ENCODE assay signal across 24 cellular contexts in genomic region chr11:41659990-41660389, GRCh38.
DNase-seq lines count a peak whose midpoint lies in the region; ATAC-seq and TF ChIP-seq lines count a peak whose summit lies in the region.
"Had no signal": no experiment of that assay in that cellular context is flagged by ENCODE, and none has a peak within 500 bp of the region (broad histone marks: within the 10 kb centered on the region; RNA-seq: fewer than 3 reads in every experiment).

No MANE protein-coding gene starts in this region.

- TF ChIP-seq CTCF in GM23338 (conservative IDR thresholded peaks at IDR 0.05; ENCODE audit: low read depth in 2 of 2) (no peak), body of pancreas (IDR thresholded peaks at IDR 0.05) (no peak), smooth muscle cell (IDR thresholded peaks at IDR 0.05; ENCODE audit: borderline replicate concordance, insufficient read depth, poor library complexity, severe bottlenecking) (no peak)

- TF ChIP-seq POLR2A in body of pancreas (IDR thresholded peaks at IDR 0.05): no peak

- H3K79me2 ChIP-seq in GM23338 (replicated peaks; ENCODE audit: insufficient read depth): no peaks in the 10 kb centered on the region
- H3K79me2 ChIP-seq in smooth muscle cell (ENCODE audit: low read depth): no peaks in the 10 kb centered on the region

- H3K9me3 Mint-ChIP-seq in GM23338: no peaks in the 10 kb centered on the region; the same call in 1 of the 3 replicates
- H3K9me3 Mint-ChIP-seq: nephron progenitor cell had no signal

- H3K4me3 ChIP-seq in GM23338 (no peak overlapping the region), body of pancreas (no peak overlapping the region), smooth muscle cell (no peak overlapping the region)
- H3K4me3 ChIP-seq: GM23248, stomach had no signal

- WGBS in body of pancreas, 2 donors: 23 to 50% methylated on average over 9 of the region's 9 CpGs
- WGBS in smooth muscle cell (ENCODE audit: low lambda C conversion rate): 89% methylated on average over 9 of the region's 9 CpGs

- H3K4me2 ChIP-seq in GM23338: no peak overlapping the region
- H3K4me2 ChIP-seq in smooth muscle cell: no peak overlapping the region

- ATAC-seq in GM23338: no peak
- peak; percentile 35 for ATAC-seq in body of pancreas
- no peak for ATAC-seq in GM21447 (IDR thresholded peaks at IDR 0.05; ENCODE audit: unreplicated experiment)
- no peak for ATAC-seq in SK-N-SH treated with all-trans-retinoic acid at 6 μM for 48 hours
- ATAC-seq: HepG2, left lobe of liver had no signal

- no peaks in the 10 kb centered on the region for H3K36me3 Mint-ChIP-seq in GM23338 (ENCODE audit: low read depth)

- H3K27ac Mint-ChIP-seq in GM23338: no peak overlapping the region
- H3K27ac Mint-ChIP-seq: activated CD4-positive, alpha-beta memory T cell treated with anti-CD3 and anti-CD28 coated beads for 36 hours; nephron progenitor cell; T-helper 1 cell treated with Interleukin-12 subunit alpha and Interleukin-12 subunit beta and Interleukin-4 antibody, amounts not matched to agents 30 μg/mL and 1 μg/mL, for 36 hours had no signal

- intact Hi-C loops in body of pancreas (cut with DNase I): no loop called here

- H3K27me3 ChIP-seq in GM23338 (ENCODE audit: insufficient read depth) (no peaks in the 10 kb centered on the region), body of pancreas (no peaks in the 10 kb centered on the region), smooth muscle cell (ENCODE audit: low read depth) (no peaks in the 10 kb centered on the region)
- H3K27me3 ChIP-seq: stomach had no signal

- H3K27ac ChIP-seq in GM23338 (ENCODE audit: low read depth) (no peak overlapping the region), body of pancreas (no peak overlapping the region), smooth muscle cell (ENCODE audit: low read depth) (no peak overlapping the region)
- H3K27ac ChIP-seq: GM23248, stomach, WERI-Rb-1 had no signal

- H3K9me2 ChIP-seq in GM23338 (ENCODE audit: insufficient read depth): no peaks in the 10 kb centered on the region

- peak; percentile 29 for DNase-seq in COR-L47 (lab: John Stamatoyannopoulos, UW)
- DNase-seq in GM23338 (ENCODE audit: low spot score): peak; percentile 3
- DNase-seq in NCI-H510A treated with DMSO at 0.1 percent for 48 hours (lab: John Stamatoyannopoulos, UW): peak; percentile 67
- peak in 3 of 4 donors; percentile 14 to 26 (median 19) for DNase-seq in body of pancreas
- DNase-seq in ureter (ENCODE audit: low spot score): no peak
- no peak for DNase-seq in smooth muscle cell (lab: John Stamatoyannopoulos, UW; ENCODE audit: unreplicated experiment)
- DNase-seq: activated CD4-positive, alpha-beta memory T cell treated with anti-CD3 and anti-CD28 coated beads for 36 hours; activated naive CD4-positive, alpha-beta T cell; GM23248; midbrain; MM.1S; NCI-H187; nephron progenitor cell; posterior cingulate gyrus; Right ventricle myocardium superior; stimulated activated CD4-positive, alpha-beta T cell treated with anti-CD3 and anti-CD28 coated beads, Interleukin-4, amount 100 ng/mL, for 1 hour; stomach; trophoblast cell had no signal

- H3K4me1 ChIP-seq in GM23338 (ENCODE audit: insufficient read depth): no peaks in the 10 kb centered on the region
- H3K4me1 ChIP-seq in body of pancreas: no peaks in the 10 kb centered on the region
- H3K4me1 ChIP-seq in smooth muscle cell (ENCODE audit: low read depth): no peaks in the 10 kb centered on the region
- H3K4me1 ChIP-seq: stomach had no signal

- no peaks in the 10 kb centered on the region for H3K36me3 ChIP-seq in GM23338 (ENCODE audit: insufficient read depth)
- no peaks in the 10 kb centered on the region for H3K36me3 ChIP-seq in body of pancreas (replicated peaks in 1 of 2; ENCODE audit: insufficient read depth in 1 of 2, low read depth in 2 of 2)
- H3K36me3 ChIP-seq in smooth muscle cell (ENCODE audit: low read depth): no peaks in the 10 kb centered on the region
- H3K36me3 ChIP-seq: stomach, WERI-Rb-1 had no signal

- H3K9me3 ChIP-seq in body of pancreas (no peaks in the 10 kb centered on the region), smooth muscle cell (replicated peaks; ENCODE audit: low read depth) (no peaks in the 10 kb centered on the region)

- H4K20me1 ChIP-seq in GM23338 (replicated peaks; ENCODE audit: insufficient read depth): no peaks in the 10 kb centered on the region
- no peaks in the 10 kb centered on the region for H4K20me1 ChIP-seq in smooth muscle cell (ENCODE audit: low read depth)

- no peaks in the 10 kb centered on the region for H3K27me3 Mint-ChIP-seq in GM23338 (ENCODE audit: insufficient read depth, low read depth, poor library complexity)
- H3K27me3 Mint-ChIP-seq: activated CD4-positive, alpha-beta memory T cell treated with anti-CD3 and anti-CD28 coated beads for 36 hours had no signal

- H3F3A ChIP-seq in GM23338 (replicated peaks; ENCODE audit: low read depth) (no peaks in the 10 kb centered on the region), smooth muscle cell (ENCODE audit: low read depth) (no peaks in the 10 kb centered on the region)

- peaks cover 6% of the 10 kb centered on the region; the same call in 1 of the 3 replicates for H3K4me1 Mint-ChIP-seq in GM23338
- H3K4me1 Mint-ChIP-seq: nephron progenitor cell had no signal

- H3K9ac ChIP-seq in smooth muscle cell (ENCODE audit: low read depth): no peak overlapping the region
- H3K9ac ChIP-seq: GM23248 had no signal

- no peak overlapping the region for H3K4me3 Mint-ChIP-seq in GM23338
- H3K4me3 Mint-ChIP-seq: activated CD4-positive, alpha-beta memory T cell treated with anti-CD3 and anti-CD28 coated beads for 36 hours; nephron progenitor cell; T-helper 1 cell treated with Interleukin-12 subunit alpha and Interleukin-12 subunit beta and Interleukin-4 antibody, amounts not matched to agents 30 μg/mL and 1 μg/mL, for 36 hours had no signal

- peak overlapping the region; percentile 12; the same call in 1 of the 2 replicates for H2AFZ ChIP-seq in GM23338
- no peak overlapping the region for H2AFZ ChIP-seq in smooth muscle cell (ENCODE audit: low read depth)
- H2AFZ ChIP-seq: GM23248 had no signal

TF ChIP-seq in GM23338, 12 proteins besides CTCF, POLR2A, EP300 and RAD21 (continues in another document):
- TF ChIP-seq JUNB (IDR thresholded peaks at IDR 0.05; ENCODE audit: unreplicated experiment) (no peak), POLR2AphosphoS5 (IDR thresholded peaks at IDR 0.05; ENCODE audit: low read depth) (no peak), ZNF114 (CRISPR knock-in tag; IDR thresholded peaks at IDR 0.05) (no peak), CREB1 (CRISPR knock-in tag; IDR thresholded peaks at IDR 0.05; ENCODE audit: low read depth) (no peak), ZNF331 (CRISPR knock-in tag; IDR thresholded peaks at IDR 0.05; ENCODE audit: low read depth) (no peak), STAT1 (IDR thresholded peaks at IDR 0.05; ENCODE audit: unreplicated experiment) (no peak), ETS1 (IDR thresholded peaks at IDR 0.05) (no peak)

TF ChIP-seq in SK-N-SH treated with all-trans-retinoic acid at 6 μM for 48 hours, 23 proteins besides CTCF, POLR2A, EP300 and RAD21 (continues in another document):
- no peak for TF ChIP-seq ZNF70 (CRISPR knock-in tag; IDR thresholded peaks at IDR 0.05)
- TF ChIP-seq ARNTL (CRISPR knock-in tag; IDR thresholded peaks at IDR 0.05; ENCODE audit: borderline replicate concordance, low read depth): no peak
- TF ChIP-seq SNAI2 (CRISPR knock-in tag; IDR thresholded peaks at IDR 0.05): no peak
- TF ChIP-seq CSRNP3 (CRISPR knock-in tag; IDR thresholded peaks at IDR 0.05): no peak
- no peak for TF ChIP-seq BACH2 (CRISPR knock-in tag; IDR thresholded peaks at IDR 0.05; ENCODE audit: borderline replicate concordance)
- no peak for TF ChIP-seq CSDC2 (CRISPR knock-in tag; IDR thresholded peaks at IDR 0.05)
- TF ChIP-seq ISL1 (CRISPR knock-in tag; IDR thresholded peaks at IDR 0.05): no peak
- TF ChIP-seq TCF4 (CRISPR knock-in tag; IDR thresholded peaks at IDR 0.05; ENCODE audit: borderline replicate concordance): no peak
- TF ChIP-seq POU6F1 (CRISPR knock-in tag; IDR thresholded peaks at IDR 0.05; ENCODE audit: borderline replicate concordance, low read depth): no peak
- TF ChIP-seq OSR1 (CRISPR knock-in tag; IDR thresholded peaks at IDR 0.05): no peak
- TF ChIP-seq ZFP30 (CRISPR knock-in tag; IDR thresholded peaks at IDR 0.05): no peak
- TF ChIP-seq GLIS3 (CRISPR knock-in tag; IDR thresholded peaks at IDR 0.05): no peak

Comparison
In these comparisons a context has a peak if more than half of its experiments do, and no peak if none do; other contexts are left out.
1. DNase-seq: peak in COR-L47 (single experiment), GM23338 (single experiment), NCI-H510A treated with DMSO at 0.1 percent for 48 hours (single experiment) and body of pancreas (3 of 4); none in ureter (single experiment) and smooth muscle cell (single experiment).